8 cellular contexts compared by ENCODE assay signal in the genomic region with DNA sequence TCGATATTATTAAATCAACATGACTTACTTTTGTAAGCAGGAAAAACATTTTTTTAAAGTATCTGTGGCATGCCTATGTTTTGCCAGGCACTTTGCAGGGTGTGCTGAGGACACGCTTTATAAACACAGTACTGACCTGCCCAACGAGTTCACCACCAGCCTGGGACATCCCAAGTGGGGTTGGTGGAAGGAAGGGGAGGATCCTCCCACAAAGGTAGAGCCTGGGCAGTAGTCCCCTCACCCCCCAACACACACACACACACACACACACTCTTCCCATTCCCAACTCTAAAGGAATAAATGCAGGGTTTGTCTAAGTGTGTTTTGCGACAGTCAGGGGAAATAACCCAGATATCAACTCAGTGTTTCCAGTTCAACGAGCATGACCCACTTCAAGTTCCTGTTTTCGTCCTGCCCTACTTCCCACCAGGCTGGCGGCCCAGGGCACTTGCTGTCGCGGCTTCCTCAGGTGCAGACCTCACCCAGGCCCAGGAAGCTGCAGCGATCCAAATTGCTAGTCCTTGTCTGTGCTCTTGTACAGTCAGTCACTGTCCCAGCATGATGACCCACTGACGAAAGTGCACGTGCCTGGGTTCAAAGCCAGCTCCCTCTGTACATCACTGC. TPM values are rescaled to one million over a fixed set of nuclear protein-coding genes. Genes with fewer than 3 reads are reported as not detected.
DNase-seq lines count a peak whose midpoint lies in the region; ATAC-seq and TF ChIP-seq lines count a peak whose summit lies in the region.

No MANE protein-coding gene starts in this region.

- TF ChIP-seq CTCF in CD14-positive monocyte (IDR thresholded peaks at IDR 0.05) (no peak), prostate gland (IDR thresholded peaks at IDR 0.05) (no peak)

- no peak overlapping the region for H3K4me3 ChIP-seq in prostate gland

- no peaks in the 10 kb centered on the region for H3K36me3 ChIP-seq in prostate gland

- POLR2A ChIA-PET in activated CD4-positive, alpha-beta T cell treated with anti-CD3 and anti-CD28 coated beads for 36 hours (lab: Charles Lee): no interaction called here

- peak overlapping the region; percentile 81 to 93 (median 89) for H3K27ac Mint-ChIP-seq in CD14-positive monocyte
- peak overlapping the region; percentile 81 for H3K27ac Mint-ChIP-seq in activated CD4-positive, alpha-beta T cell treated with anti-CD3 and anti-CD28 coated beads for 36 hours
- peak overlapping the region; percentile 96 to 99 for H3K27ac Mint-ChIP-seq in effector memory CD8-positive, alpha-beta T cell

- TF ChIP-seq POLR2A in prostate gland (IDR thresholded peaks at IDR 0.05): no peak

- H3K9me3 Mint-ChIP-seq in CD14-positive monocyte: no peaks in the 10 kb centered on the region
- H3K9me3 Mint-ChIP-seq in activated CD4-positive, alpha-beta T cell treated with anti-CD3 and anti-CD28 coated beads for 36 hours (ENCODE audit: low read depth): no peaks in the 10 kb centered on the region
- H3K9me3 Mint-ChIP-seq in effector memory CD8-positive, alpha-beta T cell: no peaks in the 10 kb centered on the region

- H3K27me3 Mint-ChIP-seq in CD14-positive monocyte (ENCODE audit: low read depth in 3 of 3): peaks cover 0 to 2% (median 2%) of the 10 kb centered on the region in 3 donors
- no peaks in the 10 kb centered on the region for H3K27me3 Mint-ChIP-seq in activated CD4-positive, alpha-beta T cell treated with anti-CD3 and anti-CD28 coated beads for 36 hours
- H3K27me3 Mint-ChIP-seq in effector memory CD8-positive, alpha-beta T cell: no peaks in the 10 kb centered on the region

- intact Hi-C loops in CD14-positive monocyte (cut with micrococcal nuclease): loop anchor here (5.0 to 10.0 kb wide), 3 partner anchors 37 to 140 kb away; no protein-coding TSS in a partner anchor
- intact Hi-C loops in activated CD4-positive, alpha-beta T cell treated with anti-CD3 and anti-CD28 coated beads for 36 hours (cut with DNase I, micrococcal nuclease): loop anchor here (5.0 kb wide), 3 partner anchors 133 to 1362 kb away; no protein-coding TSS in a partner anchor
- intact Hi-C loops in prostate gland (cut with DNase I): loop anchor here (5.0 kb wide), 1 partner anchor 158 kb away; no protein-coding TSS in a partner anchor

- H3K4me3 Mint-ChIP-seq in CD14-positive monocyte: peak overlapping the region; percentile 71 to 100
- H3K4me3 Mint-ChIP-seq in activated CD4-positive, alpha-beta T cell treated with anti-CD3 and anti-CD28 coated beads for 36 hours: peak overlapping the region; percentile 99
- H3K4me3 Mint-ChIP-seq in effector memory CD8-positive, alpha-beta T cell: peak overlapping the region; percentile 97 to 99

- CTCF ChIA-PET in activated CD4-positive, alpha-beta T cell treated with anti-CD3 and anti-CD28 coated beads for 36 hours (lab: Charles Lee): interaction anchor here (0.6 to 1.4 kb wide), 3 partner anchors 23 to 171 kb away, joined by 3 to 6 read pairs (median 6); no protein-coding TSS in a partner anchor

- H3K27ac ChIP-seq in prostate gland: peak overlapping the region; percentile 16 to 30

- H3K4me1 ChIP-seq in prostate gland (replicated peaks): peaks cover 8% of the 10 kb centered on the region

- H3K4me1 Mint-ChIP-seq in CD14-positive monocyte: peaks cover 49% of the 10 kb centered on the region
- peaks cover 60% of the 10 kb centered on the region for H3K4me1 Mint-ChIP-seq in activated CD4-positive, alpha-beta T cell treated with anti-CD3 and anti-CD28 coated beads for 36 hours
- peaks cover 55 to 60% of the 10 kb centered on the region in 2 donors for H3K4me1 Mint-ChIP-seq in effector memory CD8-positive, alpha-beta T cell (ENCODE audit: low read depth in 2 of 2)

- peak; percentile 3 for ATAC-seq in activated CD4-positive, alpha-beta T cell treated with anti-CD3 and anti-CD28 coated beads for 36 hours
- peak; percentile 59 for ATAC-seq in effector memory CD8-positive, alpha-beta T cell (replicated peaks)

- peak; percentile 85 for DNase-seq in CD14-positive monocyte (ENCODE audit: low spot score)
- DNase-seq in KG1 (lab: John Stamatoyannopoulos, UW): peak; percentile 31
- DNase-seq in activated CD4-positive, alpha-beta T cell treated with anti-CD3 and anti-CD28 coated beads for 36 hours: peak; percentile 68
- DNase-seq in effector memory CD8-positive, alpha-beta T cell: peak; percentile 59 to 77 (median 76)
- no peak for DNase-seq in prostate gland (ENCODE audit: low spot score)
- DNase-seq in ureter (ENCODE audit: low spot score): no peak
- no peak for DNase-seq in middle frontal gyrus (ENCODE audit: extremely low spot score, low spot score)
- no peak for DNase-seq in DMS 273 treated with DMSO at 0.1 percent for 48 hours (lab: John Stamatoyannopoulos, UW)

- H3K9me3 ChIP-seq in prostate gland: no peaks in the 10 kb centered on the region

- H3K27me3 ChIP-seq in prostate gland (replicated peaks; ENCODE audit: insufficient read depth): no peaks in the 10 kb centered on the region

- peaks cover 23 to 31% of the 10 kb centered on the region in 2 donors for H3K36me3 Mint-ChIP-seq in CD14-positive monocyte
- peaks cover 22% of the 10 kb centered on the region for H3K36me3 Mint-ChIP-seq in activated CD4-positive, alpha-beta T cell treated with anti-CD3 and anti-CD28 coated beads for 36 hours (ENCODE audit: low read depth)
- peaks cover 73% of the 10 kb centered on the region for H3K36me3 Mint-ChIP-seq in effector memory CD8-positive, alpha-beta T cell (ENCODE audit: insufficient read depth)

- WGBS in prostate gland: 22% methylated on average over 12 of the region's 12 CpGs

RNA-seq across cellular contexts. Expression of a gene that starts 3.1 kb away (rescaled TPM):
- polyA plus RNA-seq in CD14-positive monocyte: 10 to 100 TPM; 22.4 to 24.5 TPM
- 10 to 100 TPM; 27.0 to 32.8 TPM for total RNA-seq in activated CD4-positive, alpha-beta T cell treated with anti-CD3 and anti-CD28 coated beads for 36 hours
- total RNA-seq in prostate gland (10 to 100 TPM; 10.2 to 18.0 TPM), ureter (13.0 TPM)

RNA-seq across cellular contexts. Expression of a gene that starts 27.5 kb away (rescaled TPM):
- polyA plus RNA-seq in CD14-positive monocyte: 10 to 100 TPM; 25.9 to 29.5 TPM
- 10 to 100 TPM; 36.0 to 38.0 TPM for total RNA-seq in activated CD4-positive, alpha-beta T cell treated with anti-CD3 and anti-CD28 coated beads for 36 hours
- total RNA-seq in prostate gland: 10 to 100 TPM; 16.0 to 30.7 TPM
- 32.6 TPM for total RNA-seq in ureter

Comparison
In these comparisons a context has a peak if more than half of its experiments do, and no peak if none do; other contexts are left out.
1. DNase-seq: peak in CD14-positive monocyte (single experiment), KG1 (single experiment), activated CD4-positive, alpha-beta T cell treated with anti-CD3 and anti-CD28 coated beads for 36 hours (single experiment) and effector memory CD8-positive, alpha-beta T cell (3 of 3); none in prostate gland (single experiment), ureter (single experiment), middle frontal gyrus (single experiment) and DMS 273 treated with DMSO at 0.1 percent for 48 hours (single experiment).
2. Peak in every context shown above with its lines, with median percentiles within 50 percentile points of each other: H3K27ac Mint-ChIP-seq and H3K4me3 Mint-ChIP-seq.